ENCODE assay signal across 21 cellular contexts in the genomic region with DNA sequence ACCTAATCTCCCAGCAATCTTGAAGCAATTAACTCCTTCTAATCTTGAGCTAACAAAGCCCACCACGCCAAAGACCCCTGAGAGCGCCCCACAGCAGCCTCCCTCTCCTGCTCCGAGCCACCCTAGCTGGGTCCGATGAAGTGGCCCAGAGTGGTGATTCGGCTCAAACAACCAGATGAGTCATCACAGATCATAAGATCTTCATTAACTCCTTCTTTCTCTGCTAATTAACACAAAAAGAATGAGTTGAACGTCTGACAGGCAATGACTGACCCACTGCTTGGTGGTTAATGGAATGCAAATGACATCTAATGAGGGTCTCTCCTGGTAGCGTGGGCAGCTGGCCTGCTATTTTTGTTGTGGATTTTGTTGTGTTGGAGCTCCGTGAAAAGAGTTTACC.
DNase-seq lines count a peak whose midpoint lies in the region; ATAC-seq, FAIRE-seq and TF ChIP-seq lines count a peak whose summit lies in the region.
"Had no signal": no experiment of that assay in that cellular context is flagged by ENCODE, and none has a peak within 500 bp of the region (broad histone marks: within the 10 kb centered on the region; RNA-seq: fewer than 3 reads in every experiment).

No MANE protein-coding gene starts in this region.

- H3K4me3 ChIP-seq in GM23248 (no peak overlapping the region), GM12878 (no peak overlapping the region), mesenchymal stem cell (ENCODE audit: insufficient read depth in 1 of 2, low read depth in 1 of 2, low read length in 2 of 2) (no peak overlapping the region), retinal pigment epithelial cell (ENCODE audit: low read length) (no peak overlapping the region), adrenal gland (no peak overlapping the region)
- H3K4me3 ChIP-seq: HAP-1, Peyer's patch had no signal

- peak; percentile 40 to 45; a peak in 2 of 4 replicates for TF ChIP-seq EP300 in GM12878 (IDR thresholded peaks at IDR 0.05; ENCODE audit: borderline replicate concordance in 1 of 2, control insufficient read depth in 1 of 2, low read depth in 2 of 2, low read length in 2 of 2)

- no peaks in the 10 kb centered on the region for H3F3A ChIP-seq in GM23248 (ENCODE audit: insufficient read depth)

- BruUV-seq in GM12878 (replicated peaks; lab: Mats Ljungman, UMichigan) = no TSS peak

- no peaks in the 10 kb centered on the region for H3K79me1 ChIP-seq in mesenchymal stem cell (replicated peaks; ENCODE audit: low read length, poor library complexity, severe bottlenecking)

- H2BK12ac ChIP-seq in mesenchymal stem cell (ENCODE audit: low read length in 2 of 2) = no peak overlapping the region

- no peak overlapping the region for H3K4me2 ChIP-seq in GM23248 (ENCODE audit: unreplicated experiment)
- H3K4me2 ChIP-seq in GM12878 (ENCODE audit: control insufficient read depth, insufficient read depth) = no peak overlapping the region
- no peak overlapping the region for H3K4me2 ChIP-seq in mesenchymal stem cell (ENCODE audit: low read length, poor library complexity, severe bottlenecking)

- ATAC-seq in GM12878 (no peak), GM21786 (IDR thresholded peaks at IDR 0.05; ENCODE audit: unreplicated experiment) (no peak)
- ATAC-seq: SK-N-SH treated with all-trans-retinoic acid at 6 μM for 48 hours had no signal

- H3K9me3 ChIP-seq in GM23248 (ENCODE audit: low read depth) = no peaks in the 10 kb centered on the region
- no peaks in the 10 kb centered on the region for H3K9me3 ChIP-seq in GM12878 (replicated peaks; ENCODE audit: control insufficient read depth, insufficient read depth, low read length)
- H3K9me3 ChIP-seq in mesenchymal stem cell (ENCODE audit: control insufficient read depth, low read length) = no peaks in the 10 kb centered on the region
- H3K9me3 ChIP-seq in adrenal gland (replicated peaks in 1 of 3) = no peaks in the 10 kb centered on the region
- H3K9me3 ChIP-seq: BE2C, HAP-1, Peyer's patch had no signal

- H4K20me1 ChIP-seq in GM23248 (ENCODE audit: insufficient read depth) (no peaks in the 10 kb centered on the region), GM12878 (ENCODE audit: control insufficient read depth, insufficient read depth) (no peaks in the 10 kb centered on the region)

- H2AFZ ChIP-seq in GM23248 (no peak overlapping the region), GM12878 (ENCODE audit: control insufficient read depth, low read depth, low read length) (no peak overlapping the region), mesenchymal stem cell (ENCODE audit: low read depth, low read length) (no peak overlapping the region)

- H4K91ac ChIP-seq in mesenchymal stem cell (ENCODE audit: low read length) = no peak overlapping the region

- no peak overlapping the region for H3K14ac ChIP-seq in mesenchymal stem cell (ENCODE audit: low read length in 2 of 2)

- H3K9ac ChIP-seq in GM23248 (no peak overlapping the region), GM12878 (ENCODE audit: control insufficient read depth, insufficient read depth, low read length) (no peak overlapping the region), mesenchymal stem cell (ENCODE audit: low read length) (peak overlapping the region; percentile 47)

- H3K36me3 ChIP-seq in GM23248 (ENCODE audit: low read depth) (no peaks in the 10 kb centered on the region), GM12878 (ENCODE audit: control insufficient read depth in 2 of 2, insufficient read depth in 2 of 2, low read length in 1 of 2) (no peaks in the 10 kb centered on the region), mesenchymal stem cell (ENCODE audit: control insufficient read depth in 1 of 2, insufficient read depth in 2 of 2, low read depth in 1 of 2, low read length in 2 of 2) (no peaks in the 10 kb centered on the region), adrenal gland (replicated peaks in 1 of 2) (no peaks in the 10 kb centered on the region)
- H3K36me3 ChIP-seq: BE2C, HAP-1, Peyer's patch had no signal

- SMC1A ChIA-PET in GM12878 (lab: Charles Lee; ENCODE audit: uncharacterized antibody, unreplicated experiment) = interaction anchor here (0.6 to 0.7 kb wide), 2 partner anchors 9 to 34 kb away, joined by 3 read pairs; no protein-coding TSS in a partner anchor

- in situ Hi-C loops in GM23248 (cut with MboI) (no loop called here), GM12878 (cut with MboI) (no loop called here)

- TF ChIP-seq RAD21 in GM12878 (IDR thresholded peaks at IDR 0.05; ENCODE audit: insufficient read depth, low read depth, low read length) = no peak

- CTCF ChIA-PET in GM12878 (lab: Yijun Ruan, JAX) = interaction anchor here (0.8 kb wide), 1 partner anchor 674 kb away, joined by 3 read pairs; no protein-coding TSS in a partner anchor

- no peak overlapping the region for H3K23ac ChIP-seq in mesenchymal stem cell (ENCODE audit: low read length in 2 of 2)

- no peak for FAIRE-seq in GM12878 (lab: Jason Lieb, UNC)
- FAIRE-seq: A204.1 had no signal

- H4K8ac ChIP-seq in mesenchymal stem cell (ENCODE audit: low read length) = no peak overlapping the region

- intact Hi-C loops in GM12878 (cut with micrococcal nuclease; ENCODE audit: unreplicated experiment) (no loop called here), adrenal gland (cut with DNase I) (no loop called here)

- no peak overlapping the region for H3K18ac ChIP-seq in mesenchymal stem cell (ENCODE audit: low read depth in 1 of 2, low read length in 2 of 2)

- no peak overlapping the region for H2BK5ac ChIP-seq in mesenchymal stem cell (ENCODE audit: low read depth, low read length, poor library complexity, severe bottlenecking)

- no peak overlapping the region for H3K4ac ChIP-seq in mesenchymal stem cell (ENCODE audit: low read depth in 1 of 2, low read length in 2 of 2)

- no peak overlapping the region for H2AK5ac ChIP-seq in mesenchymal stem cell (ENCODE audit: low read length, severe bottlenecking)

- no peaks in the 10 kb centered on the region for H3K9me2 ChIP-seq in GM23248 (ENCODE audit: insufficient read depth)

- H3K27me3 ChIP-seq in GM23248 (replicated peaks; ENCODE audit: insufficient read depth) = no peaks in the 10 kb centered on the region; the same call in none of the 2 replicates
- H3K27me3 ChIP-seq in GM12878 (replicated peaks in 1 of 2; ENCODE audit: control insufficient read depth in 2 of 2, insufficient read depth in 2 of 2, low read length in 1 of 2) = no peaks in the 10 kb centered on the region; a peak in 2 of 4 replicates
- H3K27me3 ChIP-seq in mesenchymal stem cell (ENCODE audit: control insufficient read depth in 1 of 2, insufficient read depth in 1 of 2, low read length in 2 of 2) = peaks cover 0 to 5% of the 10 kb centered on the region in 2 experiments
- no peaks in the 10 kb centered on the region for H3K27me3 ChIP-seq in adrenal gland
- H3K27me3 ChIP-seq: Peyer's patch had no signal

- no peak overlapping the region for H2BK15ac ChIP-seq in mesenchymal stem cell (ENCODE audit: low read depth, poor library complexity, severe bottlenecking)

- no peak overlapping the region for H2BK120ac ChIP-seq in mesenchymal stem cell (ENCODE audit: low read depth, low read length)

- no peak for TF ChIP-seq POLR2A in GM12878 (IDR thresholded peaks at IDR 0.05; ENCODE audit: low read depth, low read length)
- TF ChIP-seq POLR2A in adrenal gland (IDR thresholded peaks at IDR 0.05) = no peak

- H3K4me1 ChIP-seq in GM23248 (ENCODE audit: insufficient read depth) (no peaks in the 10 kb centered on the region), GM12878 (ENCODE audit: control insufficient read depth, insufficient read depth, low read length) (no peaks in the 10 kb centered on the region), mesenchymal stem cell (ENCODE audit: control insufficient read depth, insufficient read depth, low read depth, low read length) (no peaks in the 10 kb centered on the region), adrenal gland (replicated peaks in 1 of 2) (no peaks in the 10 kb centered on the region)
- H3K4me1 ChIP-seq: BE2C, HAP-1, Peyer's patch had no signal

- TF ChIP-seq CTCF in GM12878 (IDR thresholded peaks at IDR 0.05 in 2 of 3, conservative IDR thresholded peaks at IDR 0.05 in 1 of 3; ENCODE audit: control insufficient read depth in 2 of 3, extremely low read depth in 1 of 3, insufficient read depth in 1 of 3, low read depth in 3 of 3, low read length in 3 of 3) (no peak), retinal pigment epithelial cell (conservative IDR thresholded peaks at IDR 0.05; ENCODE audit: low read depth, low read length) (no peak), adrenal gland (IDR thresholded peaks at IDR 0.05) (no peak)

- POLR2A ChIA-PET in GM12878 (lab: Charles Lee) = no interaction called here

- DNase-seq in GM23248 (peak; percentile 21), GM12878 (ENCODE audit: low read depth, low spot score) (no peak), mesenchymal stem cell (no peak), retinal pigment epithelial cell (ENCODE audit: low read depth) (peak; percentile 13), dedifferentiated amniotic fluid mesenchymal stem cell (ENCODE audit: extremely low spot score) (no peak), adrenal gland (no peak)
- DNase-seq: BE2C, DMS79, KG1, NCI-H1092, NCI-H1436 treated with DMSO at 0.1 percent for 48 hours, NCI-H1930, NCI-H2227 treated with DMSO at 0.1 percent for 48 hours, NCI-H510A, NCI-H82, Peyer's patch had no signal

- no peaks in the 10 kb centered on the region for H3K79me2 ChIP-seq in GM23248 (ENCODE audit: insufficient read depth)
- no peaks in the 10 kb centered on the region for H3K79me2 ChIP-seq in GM12878 (ENCODE audit: control insufficient read depth, insufficient read depth, low read length)

- RAD21 ChIA-PET in GM12878 (lab: Charles Lee; ENCODE audit: unreplicated experiment) = no interaction called here

- H3K27ac ChIP-seq in GM23248 (no peak overlapping the region), GM12878 (ENCODE audit: control insufficient read depth, insufficient read depth) (no peak overlapping the region), mesenchymal stem cell (ENCODE audit: low read length, poor library complexity, severe bottlenecking) (no peak overlapping the region), adrenal gland (no peak overlapping the region)
- H3K27ac ChIP-seq: HL-60, Peyer's patch had no signal

- 35 to 37% methylated on average over 8 of the region's 8 CpGs for WGBS in GM23248 (ENCODE audit: low coverage in 1 of 2, low lambda C conversion rate in 2 of 2, missing lambda C conversion rate in 2 of 2), 2 experiments
- WGBS in GM12878 (ENCODE audit: insufficient coverage, insufficient replicate concordance, low lambda C conversion rate, missing lambda C conversion rate) = 17% methylated on average over 8 of the region's 8 CpGs
- 51% methylated on average over 8 of the region's 8 CpGs for WGBS in mesenchymal stem cell
- WGBS in adrenal gland, 4 donors = 47 to 59% (median 52%) methylated on average over 8 of the region's 8 CpGs

Comparison
In these comparisons a context has a peak if more than half of its experiments do, and no peak if none do; other contexts are left out.
1. DNase-seq: peak in GM23248 (single experiment) and retinal pigment epithelial cell (single experiment); none in GM12878 (single experiment), mesenchymal stem cell (single experiment), dedifferentiated amniotic fluid mesenchymal stem cell (single experiment) and adrenal gland (0 of 7).